ENCODE assay signal across 14 cellular contexts in genomic region chr7:146772581-146772980, GRCh38.
DNase-seq lines count a peak whose midpoint lies in the region; ATAC-seq, FAIRE-seq and TF ChIP-seq lines count a peak whose summit lies in the region.
"Had no signal": no experiment of that assay in that cellular context is flagged by ENCODE, and none has a peak within 500 bp of the region (broad histone marks: within the 10 kb centered on the region; RNA-seq: fewer than 3 reads in every experiment).

No MANE protein-coding gene starts in this region.

- no peaks in the 10 kb centered on the region for H3K9me3 ChIP-seq in BE2C
- H3K9me3 ChIP-seq in NT2/D1 (ENCODE audit: insufficient read depth, low read length): no peaks in the 10 kb centered on the region
- no peaks in the 10 kb centered on the region for H3K9me3 ChIP-seq in endodermal cell (ENCODE audit: control insufficient read depth, low read length)

- TF ChIP-seq CTCF in BE2C (IDR thresholded peaks at IDR 0.05; ENCODE audit: low read depth, low read length) (peak; percentile 72), endodermal cell (conservative IDR thresholded peaks at IDR 0.05) (peak; percentile 82), natural killer cell (IDR thresholded peaks at IDR 0.05) (no peak)

- TF ChIP-seq POLR2A in H54 (IDR thresholded peaks at IDR 0.05; ENCODE audit: low read depth, low read length): no peak

- no peak overlapping the region for H3K4me3 ChIP-seq in BE2C (ENCODE audit: low read depth, low read length)
- no peak overlapping the region for H3K4me3 ChIP-seq in NT2/D1 (ENCODE audit: insufficient read length, low read depth)
- no peak overlapping the region for H3K4me3 ChIP-seq in endodermal cell (ENCODE audit: low read length)
- H3K4me3 ChIP-seq: coronary artery had no signal

- no peak overlapping the region for H3K27ac ChIP-seq in endodermal cell (ENCODE audit: low read depth, low read length)
- H3K27ac ChIP-seq: coronary artery had no signal

- FAIRE-seq in H54 (lab: Jason Lieb, UNC): no peak
- FAIRE-seq: islet of Langerhans had no signal

- H3K9ac ChIP-seq in NT2/D1 (ENCODE audit: insufficient read length, low read depth) (no peak overlapping the region), endodermal cell (ENCODE audit: extremely low read depth, low read length, poor library complexity, severe bottlenecking) (no peak overlapping the region)

- H3K4me1 Mint-ChIP-seq in endodermal cell (peaks cover 4% of the 10 kb centered on the region), natural killer cell (no peaks in the 10 kb centered on the region)
- H3K4me1 Mint-ChIP-seq: CD4-positive, alpha-beta memory T cell had no signal

- intact Hi-C loops in natural killer cell (cut with micrococcal nuclease): no loop called here

- H3K4me1 ChIP-seq in BE2C (no peaks in the 10 kb centered on the region), NT2/D1 (ENCODE audit: insufficient read depth, insufficient read length) (no peaks in the 10 kb centered on the region), endodermal cell (ENCODE audit: control insufficient read depth, insufficient read depth, low read length) (no peaks in the 10 kb centered on the region)

- no peaks in the 10 kb centered on the region for H3K27me3 ChIP-seq in BE2C
- H3K27me3 ChIP-seq in NT2/D1 (ENCODE audit: insufficient read depth, insufficient read length): no peaks in the 10 kb centered on the region
- H3K27me3 ChIP-seq in endodermal cell (ENCODE audit: control insufficient read depth, insufficient read depth, low read length, poor library complexity, severe bottlenecking): no peaks in the 10 kb centered on the region

- H3K27me3 Mint-ChIP-seq in endodermal cell (ENCODE audit: insufficient read depth): no peaks in the 10 kb centered on the region
- H3K27me3 Mint-ChIP-seq in natural killer cell (ENCODE audit: low read depth in 2 of 2): no peaks in the 10 kb centered on the region
- H3K27me3 Mint-ChIP-seq: CD4-positive, alpha-beta memory T cell had no signal

- H3K4me3 Mint-ChIP-seq in endodermal cell (no peak overlapping the region), natural killer cell (no peak overlapping the region)
- H3K4me3 Mint-ChIP-seq: CD4-positive, alpha-beta memory T cell had no signal

- H3K27ac Mint-ChIP-seq in endodermal cell (no peak overlapping the region), natural killer cell (no peak overlapping the region)
- H3K27ac Mint-ChIP-seq: CD4-positive, alpha-beta memory T cell had no signal

- H3K9me3 Mint-ChIP-seq in endodermal cell (no peaks in the 10 kb centered on the region), natural killer cell (peaks cover 7 to 19% of the 10 kb centered on the region in 2 donors)

- H3K36me3 Mint-ChIP-seq in endodermal cell (ENCODE audit: low read depth) (no peaks in the 10 kb centered on the region), natural killer cell (no peaks in the 10 kb centered on the region)
- H3K36me3 Mint-ChIP-seq: CD4-positive, alpha-beta memory T cell had no signal

- H3K36me3 ChIP-seq in BE2C (no peaks in the 10 kb centered on the region), NT2/D1 (ENCODE audit: insufficient read depth, insufficient read length, low read length) (no peaks in the 10 kb centered on the region), endodermal cell (ENCODE audit: control insufficient read depth, insufficient read depth, low read length) (no peaks in the 10 kb centered on the region)

- DNase-seq in BE2C: peak; percentile 68
- peak; percentile 2 for DNase-seq in H54 (ENCODE audit: insufficient read length, low spot score)
- peak; percentile 38 for DNase-seq in NT2/D1 (ENCODE audit: low read depth, low spot score)
- peak; percentile 91 for DNase-seq in endodermal cell
- DNase-seq in natural killer cell: no peak
- DNase-seq in AG08395 (ENCODE audit: low spot score): no peak
- no peak for DNase-seq in NCI-H2196 (lab: John Stamatoyannopoulos, UW; ENCODE audit: unreplicated experiment)
- DNase-seq: CD4-positive, alpha-beta memory T cell; NCI-H146; T1000 had no signal

- 75 to 81% methylated on average over 6 to 7 of the region's 7 CpGs for WGBS in endodermal cell (ENCODE audit: insufficient coverage in 1 of 2, insufficient read length in 1 of 2), 2 experiments

- ATAC-seq in HG03196 (IDR thresholded peaks at IDR 0.05; ENCODE audit: unreplicated experiment): no peak
- ATAC-seq in natural killer cell: no peak
- ATAC-seq: sciatic nerve had no signal

Comparison
In these comparisons a context has a peak if more than half of its experiments do, and no peak if none do; other contexts are left out.
1. DNase-seq: peak in BE2C (single experiment), H54 (single experiment), NT2/D1 (single experiment) and endodermal cell (single experiment); none in natural killer cell (single experiment), AG08395 (single experiment) and NCI-H2196 (single experiment).